In genomic region chr6:16729183-16729696, GRCh38 we compare ENCODE assay signal across 10 cellular contexts. TPM values are rescaled to one million over a fixed set of nuclear protein-coding genes. Genes with fewer than 3 reads are reported as not detected.
DNase-seq lines count a peak whose midpoint lies in the region; ATAC-seq, FAIRE-seq and TF ChIP-seq lines count a peak whose summit lies in the region.
"Had no signal": no experiment of that assay in that cellular context is flagged by ENCODE, and none has a peak within 500 bp of the region (broad histone marks: within the 10 kb centered on the region; RNA-seq: fewer than 3 reads in every experiment).

No MANE protein-coding gene starts in this region.

- peaks cover 11% of the 10 kb centered on the region for H3K4me1 Mint-ChIP-seq in WTC11

- H3K4me1 ChIP-seq in kidney (ENCODE audit: control insufficient read depth in 1 of 2, insufficient read depth in 1 of 2, low read depth in 1 of 2, low read length in 2 of 2): peaks cover 7 to 21% of the 10 kb centered on the region in 2 donors

- H3K4me3 ChIP-seq in AG10803 (ENCODE audit: low read length) (no peak overlapping the region), kidney (ENCODE audit: low read length in 2 of 2) (no peak overlapping the region)

- H3K27me3 Mint-ChIP-seq in WTC11 (ENCODE audit: low read depth): no peaks in the 10 kb centered on the region

- ATAC-seq in HG03354 (IDR thresholded peaks at IDR 0.05; ENCODE audit: poor library complexity, severe bottlenecking, unreplicated experiment) (peak; percentile 40), WTC11 (no peak), HG02840 (IDR thresholded peaks at IDR 0.05; ENCODE audit: low FRiP score, unreplicated experiment) (no peak), GM19397 (IDR thresholded peaks at IDR 0.05; ENCODE audit: unreplicated experiment) (no peak), HG02852 (IDR thresholded peaks at IDR 0.05; ENCODE audit: unreplicated experiment) (no peak)

- H3K9ac ChIP-seq in kidney (ENCODE audit: low read length in 2 of 2): no peak overlapping the region

- no peak for TF ChIP-seq CTCF in AG10803 (conservative IDR thresholded peaks at IDR 0.05; ENCODE audit: low read length)
- no peak for TF ChIP-seq CTCF in WTC11 (IDR thresholded peaks at IDR 0.05)
- no peak for TF ChIP-seq CTCF in kidney (IDR thresholded peaks at IDR 0.05; ENCODE audit: borderline replicate concordance, extremely low read depth, insufficient read depth)

- no peaks in the 10 kb centered on the region for H3K36me3 ChIP-seq in kidney (ENCODE audit: control insufficient read depth in 1 of 2, insufficient read depth in 2 of 2, low read length in 2 of 2)

- H3K27ac Mint-ChIP-seq in WTC11: no peak overlapping the region

- no peak for FAIRE-seq in kidney (lab: Jason Lieb, UNC)

- no peak overlapping the region for H3K27ac ChIP-seq in kidney (ENCODE audit: low read depth in 2 of 2, low read length in 2 of 2)

- H3K36me3 Mint-ChIP-seq in WTC11: no peaks in the 10 kb centered on the region

- no peak overlapping the region for H3K4me3 Mint-ChIP-seq in WTC11

- DNase-seq in AG10803 (ENCODE audit: low read depth): peak; percentile 43
- DNase-seq in WTC11 (ENCODE audit: low spot score): no peak
- peak; percentile 63 for DNase-seq in glomerular visceral epithelial cell (ENCODE audit: extremely low spot score)
- DNase-seq in kidney: no peak
- DNase-seq: C1 segment of cervical spinal cord, H7 had no signal

- CTCF ChIA-PET in WTC11 (lab: Charles Lee): no interaction called here

- intact Hi-C loops in kidney (cut with DNase I): no loop called here

- POLR2A ChIA-PET in WTC11 (lab: Charles Lee): no interaction called here

- no peaks in the 10 kb centered on the region for H3K9me3 Mint-ChIP-seq in WTC11

- no peaks in the 10 kb centered on the region for H3K9me3 ChIP-seq in kidney (ENCODE audit: control insufficient read depth in 1 of 2, low read length in 2 of 2)

TF ChIP-seq in WTC11, 78 proteins besides CTCF, POLR2A, EP300 and RAD21:
- TF ChIP-seq GABPB1 (CRISPR knock-in tag; IDR thresholded peaks at IDR 0.05) (peak; percentile 94), SMAD4 (CRISPR knock-in tag; IDR thresholded peaks at IDR 0.05) (no peak)

RNA-seq across cellular contexts. Expression of gene ATXN1, which starts 32.0 kb away (rescaled TPM):
- total RNA-seq in WTC11 (2021) (7.5 to 8.8 TPM (median 8.1 TPM) in 3 replicates), kidney (58.2 TPM)
- 4.2 TPM for polyA plus RNA-seq in kidney (ENCODE audit: insufficient read depth, low read depth, low replicate concordance)

Comparison
In these comparisons a context has a peak if more than half of its experiments do, and no peak if none do; other contexts are left out.
1. DNase-seq: peak in AG10803 (single experiment) and glomerular visceral epithelial cell (single experiment); none in WTC11 (single experiment) and kidney (single experiment).